8 cellular contexts compared by ENCODE assay signal in genomic region chr1:66764994-66765578, GRCh38. TPM values are rescaled to one million over a fixed set of nuclear protein-coding genes. Genes with fewer than 3 reads are reported as not detected.
DNase-seq lines count a peak whose midpoint lies in the region; ATAC-seq, FAIRE-seq and TF ChIP-seq lines count a peak whose summit lies in the region.

No MANE protein-coding gene starts in this region.

- H3K9me3 ChIP-seq in MM.1S (replicated peaks; ENCODE audit: insufficient read depth, low read length) (no peaks in the 10 kb centered on the region), body of pancreas (no peaks in the 10 kb centered on the region), kidney (ENCODE audit: control insufficient read depth in 1 of 2, low read length in 2 of 2) (no peaks in the 10 kb centered on the region)

- FAIRE-seq in kidney (lab: Jason Lieb, UNC), result peak; percentile 59

- DNase-seq in DMS153 treated with DMSO at 0.1 percent for 48 hours (lab: John Stamatoyannopoulos, UW; ENCODE audit: unreplicated experiment), result peak; percentile 10
- DNase-seq in MM.1S, result peak; percentile 72
- DNase-seq in SKM-1 treated with dmso at 0.1 percent for 144 hours (lab: John Stamatoyannopoulos, UW; ENCODE audit: unreplicated experiment), result peak; percentile 49
- peak; percentile 34 to 62 (median 52) for DNase-seq in body of pancreas
- no peak for DNase-seq in kidney
- DNase-seq in stimulated activated CD4-positive, alpha-beta T cell treated with anti-CD3 and anti-CD28 coated beads, Interleukin-4, amount 100 ng/mL, for 4 hours, result peak; percentile 17 to 34

- no peak overlapping the region for H3K4me3 ChIP-seq in MM.1S (ENCODE audit: low read length)
- no peak overlapping the region for H3K4me3 ChIP-seq in body of pancreas
- H3K4me3 ChIP-seq in kidney (ENCODE audit: low read length in 2 of 2), result no peak overlapping the region

- H3K27me3 ChIP-seq in MM.1S (replicated peaks; ENCODE audit: insufficient read depth, low read length), result no peaks in the 10 kb centered on the region
- no peaks in the 10 kb centered on the region for H3K27me3 ChIP-seq in body of pancreas

- H3K4me2 ChIP-seq in MM.1S (ENCODE audit: low read depth, low read length), result peak overlapping the region; percentile 4; the same call in 1 of the 2 replicates

- H3K4me1 ChIP-seq in MM.1S (ENCODE audit: low read length) (peaks cover 47% of the 10 kb centered on the region), body of pancreas (no peaks in the 10 kb centered on the region), kidney (ENCODE audit: control insufficient read depth in 1 of 2, insufficient read depth in 1 of 2, low read depth in 1 of 2, low read length in 2 of 2) (no peaks in the 10 kb centered on the region)

- H3K9me2 ChIP-seq in MM.1S (replicated peaks; ENCODE audit: insufficient read depth, low read length), result no peaks in the 10 kb centered on the region

- H3K9ac ChIP-seq in MM.1S (ENCODE audit: low read length) (no peak overlapping the region), kidney (ENCODE audit: low read length in 2 of 2) (no peak overlapping the region)

- WGBS in body of pancreas, 2 donors, result 13 to 15% methylated on average over 3 of the region's 3 CpGs

- peak overlapping the region; percentile 13; the same call in 1 of the 2 replicates for H2AFZ ChIP-seq in MM.1S (ENCODE audit: low read length)

- intact Hi-C loops in body of pancreas (cut with DNase I), result loop anchor here (10.0 kb wide), 1 partner anchor 390 kb away; no protein-coding TSS in a partner anchor
- intact Hi-C loops in kidney (cut with DNase I), result no loop called here

- H3F3A ChIP-seq in MM.1S (ENCODE audit: insufficient read depth, low read length), result peaks cover 32% of the 10 kb centered on the region

- peak; percentile 73 for ATAC-seq in GM21576 (IDR thresholded peaks at IDR 0.05; ENCODE audit: unreplicated experiment)
- peak; percentile 50 for ATAC-seq in body of pancreas
- ATAC-seq in HG03095 (IDR thresholded peaks at IDR 0.05; ENCODE audit: unreplicated experiment), result no peak

- no peaks in the 10 kb centered on the region for H3K79me2 ChIP-seq in MM.1S (ENCODE audit: low read length)

- no peak overlapping the region for H3K27ac ChIP-seq in MM.1S (ENCODE audit: low read length)
- H3K27ac ChIP-seq in body of pancreas, result no peak overlapping the region
- no peak overlapping the region for H3K27ac ChIP-seq in kidney (ENCODE audit: low read depth in 2 of 2, low read length in 2 of 2)

- H3K36me3 ChIP-seq in MM.1S (replicated peaks; ENCODE audit: insufficient read depth, low read length), result no peaks in the 10 kb centered on the region
- H3K36me3 ChIP-seq in body of pancreas (replicated peaks in 1 of 2; ENCODE audit: insufficient read depth in 1 of 2, low read depth in 2 of 2), result no peaks in the 10 kb centered on the region
- no peaks in the 10 kb centered on the region for H3K36me3 ChIP-seq in kidney (ENCODE audit: control insufficient read depth in 1 of 2, insufficient read depth in 2 of 2, low read length in 2 of 2)

- no peaks in the 10 kb centered on the region for H4K20me1 ChIP-seq in MM.1S (ENCODE audit: insufficient read depth, low read length)

- TF ChIP-seq CTCF in MM.1S (IDR thresholded peaks at IDR 0.05; ENCODE audit: low read length) (peak; percentile 78), body of pancreas (IDR thresholded peaks at IDR 0.05) (peak in 6 of 7 experiments; percentile 49 to 75 (median 65)), kidney (IDR thresholded peaks at IDR 0.05; ENCODE audit: borderline replicate concordance, extremely low read depth, insufficient read depth) (peak; percentile 59)

- TF ChIP-seq POLR2A in body of pancreas (IDR thresholded peaks at IDR 0.05), result no peak

RNA-seq across cellular contexts. Expression of gene DYNLT5, which starts 12.8 kb away (rescaled TPM):
- not detected for total RNA-seq in body of pancreas
- 1.4 TPM for total RNA-seq in kidney
- polyA plus RNA-seq in kidney (ENCODE audit: insufficient read depth, low read depth, low replicate concordance), result 0.41 TPM

RNA-seq across cellular contexts. Expression of gene INSL5, which starts 36.0 kb away (rescaled TPM):
- total RNA-seq in body of pancreas, result not detected
- not detected for total RNA-seq in kidney
- polyA plus RNA-seq in kidney (ENCODE audit: insufficient read depth, low read depth, low replicate concordance), result not detected
